8 cellular contexts compared by ENCODE assay signal in the genomic region with DNA sequence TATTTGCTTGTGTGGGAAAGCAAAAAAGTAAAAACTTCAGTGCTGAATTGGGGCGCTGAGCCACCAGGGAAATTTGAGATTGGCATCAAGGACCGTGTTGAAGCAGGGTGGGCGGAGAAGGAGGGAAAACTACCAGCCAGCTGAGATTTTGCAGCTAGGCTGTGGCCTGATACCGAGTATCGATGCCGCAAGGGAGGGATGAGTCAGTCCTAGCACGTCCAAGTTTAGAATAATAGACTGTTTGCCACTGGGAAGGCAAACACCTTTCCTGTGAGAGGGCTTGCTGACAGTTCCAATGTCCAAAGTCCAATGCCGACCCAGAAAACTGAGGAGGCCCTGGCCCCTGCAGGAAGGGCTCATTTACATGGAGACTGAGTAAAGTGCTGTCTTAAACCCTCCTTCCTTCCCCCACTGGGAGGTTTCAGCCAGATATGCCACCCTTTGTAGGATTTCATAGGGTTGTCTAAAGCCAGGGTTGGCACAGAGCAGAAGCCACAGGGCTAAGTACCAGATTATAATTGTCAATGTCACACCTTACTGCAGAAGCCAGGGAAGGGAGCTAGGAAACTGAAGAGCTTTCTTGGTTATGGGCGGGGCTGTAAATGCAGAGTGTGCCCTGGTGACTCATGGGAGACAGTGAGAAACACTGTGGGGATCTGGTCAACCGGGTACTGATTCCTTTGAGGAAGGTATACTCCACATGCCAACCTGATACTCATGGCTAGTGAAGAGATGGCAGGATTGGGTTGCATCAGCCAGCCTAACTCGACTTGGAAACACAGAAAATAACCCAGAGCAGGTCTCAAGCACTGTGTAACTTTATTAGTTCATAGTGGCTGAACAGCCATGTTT. TPM values are rescaled to one million over a fixed set of nuclear protein-coding genes. Genes with fewer than 3 reads are reported as not detected.
DNase-seq lines count a peak whose midpoint lies in the region; ATAC-seq and TF ChIP-seq lines count a peak whose summit lies in the region.

No MANE protein-coding gene starts in this region.

- H3K36me3 Mint-ChIP-seq in CD14-positive monocyte: no peaks in the 10 kb centered on the region

- peak overlapping the region; percentile 70 for H3K9ac ChIP-seq in HUES64 (ENCODE audit: low read depth, low read length)

- peaks cover 35% of the 10 kb centered on the region for H3K4me1 Mint-ChIP-seq in CD14-positive monocyte

- intact Hi-C loops in CD14-positive monocyte (cut with micrococcal nuclease): loop anchor here in 1 of 2 donors (5.0 kb wide), 1 partner anchor 54 kb away; no protein-coding TSS in a partner anchor
- intact Hi-C loops in left ventricle myocardium inferior (cut with micrococcal nuclease): no loop called here

- H3K4me3 ChIP-seq in HUES64 (ENCODE audit: low read length) (peak overlapping the region; percentile 40), left ventricle myocardium inferior (peak overlapping the region; percentile 35), retinal pigment epithelial cell (ENCODE audit: low read length) (no peak overlapping the region)

- 11% methylated on average over 11 of the region's 11 CpGs for WGBS in HUES64

- H3K27ac Mint-ChIP-seq in CD14-positive monocyte: peak overlapping the region; percentile 85 to 98 (median 91)

- peaks cover 0 to 2% (median 2%) of the 10 kb centered on the region in 3 donors for H3K27me3 Mint-ChIP-seq in CD14-positive monocyte (ENCODE audit: low read depth in 3 of 3)

- H3K9me3 ChIP-seq in HUES64 (ENCODE audit: insufficient read depth, low read depth, low read length) (no peaks in the 10 kb centered on the region), left ventricle myocardium inferior (replicated peaks) (no peaks in the 10 kb centered on the region)

- H3K27ac ChIP-seq in HUES64 (ENCODE audit: low read depth, low read length) (peak overlapping the region; percentile 97), left ventricle myocardium inferior (replicated peaks) (peak overlapping the region; percentile 74)

- H3K27me3 ChIP-seq in HUES64 (ENCODE audit: insufficient read depth, low read length) (peaks cover 3% of the 10 kb centered on the region; the same call in 1 of the 2 replicates), left ventricle myocardium inferior (ENCODE audit: low read depth) (no peaks in the 10 kb centered on the region)

- peak overlapping the region; percentile 42 to 82 for H3K4me3 Mint-ChIP-seq in CD14-positive monocyte

- no peaks in the 10 kb centered on the region for H3K9me3 Mint-ChIP-seq in CD14-positive monocyte

- ATAC-seq in HG02798 (IDR thresholded peaks at IDR 0.05; ENCODE audit: poor library complexity, unreplicated experiment): no peak
- ATAC-seq in HG03442 (IDR thresholded peaks at IDR 0.05; ENCODE audit: unreplicated experiment): no peak

- H3K4me1 ChIP-seq in HUES64 (ENCODE audit: insufficient read depth, low read length): peaks cover 33% of the 10 kb centered on the region
- peaks cover 21% of the 10 kb centered on the region for H3K4me1 ChIP-seq in left ventricle myocardium inferior

- no peak for TF ChIP-seq CTCF in CD14-positive monocyte (IDR thresholded peaks at IDR 0.05)
- TF ChIP-seq CTCF in left ventricle myocardium inferior (IDR thresholded peaks at IDR 0.05; ENCODE audit: borderline replicate concordance): no peak
- no peak for TF ChIP-seq CTCF in retinal pigment epithelial cell (conservative IDR thresholded peaks at IDR 0.05; ENCODE audit: low read depth, low read length)
- no peak for TF ChIP-seq CTCF in GM20000 (IDR thresholded peaks at IDR 0.05; ENCODE audit: extremely low read depth, missing control alignments)

- no peaks in the 10 kb centered on the region for H3K36me3 ChIP-seq in HUES64 (ENCODE audit: insufficient read depth, low read length)
- no peaks in the 10 kb centered on the region for H3K36me3 ChIP-seq in left ventricle myocardium inferior

- DNase-seq in CD14-positive monocyte (ENCODE audit: low spot score) (peak; percentile 65), UCSD-AML1 (lab: John Stamatoyannopoulos, UW; ENCODE audit: unreplicated experiment) (peak; percentile 52), left ventricle myocardium inferior (no peak), retinal pigment epithelial cell (ENCODE audit: low read depth) (peak; percentile 14), GM20000 (ENCODE audit: low spot score) (no peak)

RNA-seq across cellular contexts. Expression of a gene that starts 28.4 kb away (rescaled TPM):
- polyA plus RNA-seq in CD14-positive monocyte: 10 to 100 TPM; 20.4 to 33.6 TPM
- polyA plus RNA-seq in HUES64 (2013, experiment 1 of 2): 18.1 TPM
- 24.6 TPM for polyA plus RNA-seq in HUES64 (2013, experiment 2 of 2)
- total RNA-seq in left ventricle myocardium inferior: 31.5 TPM

Comparison
In these comparisons a context has a peak if more than half of its experiments do, and no peak if none do; other contexts are left out.
1. DNase-seq: peak in CD14-positive monocyte (single experiment), UCSD-AML1 (single experiment) and retinal pigment epithelial cell (single experiment); none in left ventricle myocardium inferior (single experiment) and GM20000 (single experiment).